ENCODE assay signal across 21 cellular contexts in genomic region chr1:6207921-6208320, GRCh38. TPM values are rescaled to one million over a fixed set of nuclear protein-coding genes. Genes with fewer than 3 reads are reported as not detected.
DNase-seq lines count a peak whose midpoint lies in the region; ATAC-seq and TF ChIP-seq lines count a peak whose summit lies in the region.
"Had no signal": no experiment of that assay in that cellular context is flagged by ENCODE, and none has a peak within 500 bp of the region (broad histone marks: within the 10 kb centered on the region; RNA-seq: fewer than 3 reads in every experiment).

No MANE protein-coding gene starts in this region.

- intact Hi-C loops in activated T-helper 1 cell treated with anti-CD3 and anti-CD28 coated beads, Interleukin-12 subunit alpha, Interleukin-12 subunit beta, Interleukin-2, Interleukin-4 antibody, amounts not matched to agents 30 ng/mL and 10 ng/mL and 1 ng/mL, durations not matched to agents 14 hours and 24 hours and 36 hours (cut with micrococcal nuclease), result loop anchor here (2.0 kb wide), 1 partner anchor 395 kb away; the partner anchor contains the start of gene KLHL21

- DNase-seq in T-helper 2 cell treated with Interferon-gamma antibody and Interleukin-4, amounts not matched to agents 5 μg/mL and 100 μg/mL, for 36 hours (ENCODE audit: low spot score), result no peak
- DNase-seq in T-helper 2 cell (no peak), H7 (peak; percentile 60), nephron progenitor cell (no peak), NCI-H345 treated with DMSO at 0.1 percent for 48 hours (lab: John Stamatoyannopoulos, UW; ENCODE audit: unreplicated experiment) (no peak)
- no peak for DNase-seq in activated T-helper 1 cell treated with anti-CD3 and anti-CD28 coated beads, Interleukin-12 subunit alpha, Interleukin-12 subunit beta, Interleukin-2, Interleukin-4 antibody, amounts not matched to agents 30 ng/mL and 10 ng/mL and 1 ng/mL, durations not matched to agents 14 hours and 24 hours and 36 hours (ENCODE audit: low spot score)
- DNase-seq: DMS153; foreskin keratinocyte; NCI-H187 treated with DMSO at 0.1 percent for 48 hours; NCI-H345; NK-92 treated with Interleukin-12 subunit alpha and Interleukin-12 subunit beta, amount 100 ng/mL, for 24 hours; stimulated activated CD8-positive, alpha-beta memory T cell treated with anti-CD3 and anti-CD28 coated beads, Interleukin-4, amount 100 ng/mL, for 48 hours had no signal

- no peak for TF ChIP-seq CTCF in nephron progenitor cell (IDR thresholded peaks at IDR 0.05)

- peak overlapping the region; percentile 12 for H3K4me3 Mint-ChIP-seq in T-helper 2 cell treated with Interferon-gamma antibody and Interleukin-4, amounts not matched to agents 5 μg/mL and 100 μg/mL, for 36 hours
- H3K4me3 Mint-ChIP-seq in activated T-helper 1 cell treated with anti-CD3 and anti-CD28 coated beads, Interleukin-12 subunit alpha, Interleukin-12 subunit beta, Interleukin-2, Interleukin-4 antibody, amounts not matched to agents 30 ng/mL and 10 ng/mL and 1 ng/mL, durations not matched to agents 14 hours and 24 hours and 36 hours, result peak overlapping the region; percentile 84
- peak overlapping the region; percentile 62 for H3K4me3 Mint-ChIP-seq in nephron progenitor cell
- H3K4me3 Mint-ChIP-seq: activated naive CD8-positive, alpha-beta T cell treated with anti-CD3 and anti-CD28 coated beads, Interleukin-2, amount 50 U/mL, for 24 hours had no signal

- H3K36me3 Mint-ChIP-seq in T-helper 2 cell treated with Interferon-gamma antibody and Interleukin-4, amounts not matched to agents 5 μg/mL and 100 μg/mL, for 36 hours (ENCODE audit: low read depth), result no peaks in the 10 kb centered on the region
- H3K36me3 Mint-ChIP-seq in activated T-helper 1 cell treated with anti-CD3 and anti-CD28 coated beads, Interleukin-12 subunit alpha, Interleukin-12 subunit beta, Interleukin-2, Interleukin-4 antibody, amounts not matched to agents 30 ng/mL and 10 ng/mL and 1 ng/mL, durations not matched to agents 14 hours and 24 hours and 36 hours (ENCODE audit: low read depth), result peaks cover 19% of the 10 kb centered on the region
- no peaks in the 10 kb centered on the region for H3K36me3 Mint-ChIP-seq in nephron progenitor cell (ENCODE audit: low read depth)
- H3K36me3 Mint-ChIP-seq: memory B cell had no signal

- ATAC-seq in GM18907 (IDR thresholded peaks at IDR 0.05; ENCODE audit: unreplicated experiment) (no peak), HG03565 (IDR thresholded peaks at IDR 0.05; ENCODE audit: unreplicated experiment) (no peak)
- ATAC-seq: activated naive CD8-positive, alpha-beta T cell treated with anti-CD3 and anti-CD28 coated beads, Interleukin-2, amount 50 U/mL, for 24 hours had no signal

- H3K27me3 ChIP-seq in H7 (ENCODE audit: control insufficient read depth, insufficient read depth, low read length), result peaks cover 41% of the 10 kb centered on the region
- H3K27me3 ChIP-seq: breast epithelium, foreskin keratinocyte, vagina had no signal

- no peak overlapping the region for H3K4me3 ChIP-seq in H7 (ENCODE audit: insufficient read depth, low read depth, low read length)

- no peak overlapping the region for H3K27ac Mint-ChIP-seq in T-helper 2 cell treated with Interferon-gamma antibody and Interleukin-4, amounts not matched to agents 5 μg/mL and 100 μg/mL, for 36 hours
- no peak overlapping the region for H3K27ac Mint-ChIP-seq in activated T-helper 1 cell treated with anti-CD3 and anti-CD28 coated beads, Interleukin-12 subunit alpha, Interleukin-12 subunit beta, Interleukin-2, Interleukin-4 antibody, amounts not matched to agents 30 ng/mL and 10 ng/mL and 1 ng/mL, durations not matched to agents 14 hours and 24 hours and 36 hours
- no peak overlapping the region for H3K27ac Mint-ChIP-seq in nephron progenitor cell
- H3K27ac Mint-ChIP-seq: activated CD4-positive, alpha-beta memory T cell treated with anti-CD3 and anti-CD28 coated beads for 36 hours; activated naive CD8-positive, alpha-beta T cell treated with anti-CD3 and anti-CD28 coated beads, Interleukin-2, amount 50 U/mL, for 24 hours; memory B cell had no signal

- no peaks in the 10 kb centered on the region for H3K27me3 Mint-ChIP-seq in T-helper 2 cell treated with Interferon-gamma antibody and Interleukin-4, amounts not matched to agents 5 μg/mL and 100 μg/mL, for 36 hours (ENCODE audit: low read depth)
- H3K27me3 Mint-ChIP-seq in activated T-helper 1 cell treated with anti-CD3 and anti-CD28 coated beads, Interleukin-12 subunit alpha, Interleukin-12 subunit beta, Interleukin-2, Interleukin-4 antibody, amounts not matched to agents 30 ng/mL and 10 ng/mL and 1 ng/mL, durations not matched to agents 14 hours and 24 hours and 36 hours (ENCODE audit: insufficient read depth), result peaks cover 2% of the 10 kb centered on the region
- peaks cover 50% of the 10 kb centered on the region for H3K27me3 Mint-ChIP-seq in nephron progenitor cell (ENCODE audit: low read depth, poor library complexity)

- no peaks in the 10 kb centered on the region for H3K9me3 Mint-ChIP-seq in T-helper 2 cell treated with Interferon-gamma antibody and Interleukin-4, amounts not matched to agents 5 μg/mL and 100 μg/mL, for 36 hours
- no peaks in the 10 kb centered on the region for H3K9me3 Mint-ChIP-seq in activated T-helper 1 cell treated with anti-CD3 and anti-CD28 coated beads, Interleukin-12 subunit alpha, Interleukin-12 subunit beta, Interleukin-2, Interleukin-4 antibody, amounts not matched to agents 30 ng/mL and 10 ng/mL and 1 ng/mL, durations not matched to agents 14 hours and 24 hours and 36 hours
- no peaks in the 10 kb centered on the region for H3K9me3 Mint-ChIP-seq in nephron progenitor cell
- H3K9me3 Mint-ChIP-seq: activated CD4-positive, alpha-beta memory T cell treated with anti-CD3 and anti-CD28 coated beads for 36 hours; activated naive CD8-positive, alpha-beta T cell treated with anti-CD3 and anti-CD28 coated beads, Interleukin-2, amount 50 U/mL, for 24 hours; memory B cell had no signal

- no peaks in the 10 kb centered on the region for H3K36me3 ChIP-seq in H7 (replicated peaks; ENCODE audit: control insufficient read depth, insufficient read depth, low read length)
- H3K36me3 ChIP-seq: breast epithelium, vagina had no signal

- H3K4me1 Mint-ChIP-seq in T-helper 2 cell treated with Interferon-gamma antibody and Interleukin-4, amounts not matched to agents 5 μg/mL and 100 μg/mL, for 36 hours (ENCODE audit: low read depth), result peaks cover 11% of the 10 kb centered on the region
- peaks cover 14% of the 10 kb centered on the region for H3K4me1 Mint-ChIP-seq in activated T-helper 1 cell treated with anti-CD3 and anti-CD28 coated beads, Interleukin-12 subunit alpha, Interleukin-12 subunit beta, Interleukin-2, Interleukin-4 antibody, amounts not matched to agents 30 ng/mL and 10 ng/mL and 1 ng/mL, durations not matched to agents 14 hours and 24 hours and 36 hours (ENCODE audit: low read depth)
- peaks cover 21% of the 10 kb centered on the region for H3K4me1 Mint-ChIP-seq in nephron progenitor cell

RNA-seq across cellular contexts. Expression of gene RNF207, which starts 2.0 kb away (rescaled TPM):
- 6.8 and 25.3 TPM in 2 replicates for total RNA-seq in H7 (2014; rRNA removed; shearing (Covaris generic))
- total RNA-seq in activated T-helper 1 cell treated with anti-CD3 and anti-CD28 coated beads, Interleukin-12 subunit alpha, Interleukin-12 subunit beta, Interleukin-2, Interleukin-4 antibody, amounts not matched to agents 30 ng/mL and 10 ng/mL and 1 ng/mL, durations not matched to agents 14 hours and 24 hours and 36 hours, result 65.8 and 71.6 TPM in 2 replicates

RNA-seq across cellular contexts. Expression of gene RPL22, which starts 8.5 kb away (rescaled TPM):
- total RNA-seq in H7 (2014; rRNA removed; shearing (Covaris generic)), result 237 and 308 TPM in 2 replicates
- total RNA-seq in activated T-helper 1 cell treated with anti-CD3 and anti-CD28 coated beads, Interleukin-12 subunit alpha, Interleukin-12 subunit beta, Interleukin-2, Interleukin-4 antibody, amounts not matched to agents 30 ng/mL and 10 ng/mL and 1 ng/mL, durations not matched to agents 14 hours and 24 hours and 36 hours, result 421 and 457 TPM in 2 replicates

RNA-seq across cellular contexts. Expression of gene CHD5, which starts 27.8 kb away (rescaled TPM):
- 0.78 and 0.83 TPM in 2 replicates for total RNA-seq in H7 (2014; rRNA removed; shearing (Covaris generic))
- total RNA-seq in activated T-helper 1 cell treated with anti-CD3 and anti-CD28 coated beads, Interleukin-12 subunit alpha, Interleukin-12 subunit beta, Interleukin-2, Interleukin-4 antibody, amounts not matched to agents 30 ng/mL and 10 ng/mL and 1 ng/mL, durations not matched to agents 14 hours and 24 hours and 36 hours, result 0.62 and 0.83 TPM in 2 replicates

RNA-seq across cellular contexts. Expression of gene ICMT, which starts 27.8 kb away (rescaled TPM):
- total RNA-seq in H7 (2014; rRNA removed; shearing (Covaris generic)), result 195 and 196 TPM in 2 replicates
- total RNA-seq in activated T-helper 1 cell treated with anti-CD3 and anti-CD28 coated beads, Interleukin-12 subunit alpha, Interleukin-12 subunit beta, Interleukin-2, Interleukin-4 antibody, amounts not matched to agents 30 ng/mL and 10 ng/mL and 1 ng/mL, durations not matched to agents 14 hours and 24 hours and 36 hours, result 65.0 and 65.9 TPM in 2 replicates

RNA-seq across cellular contexts. Expression of gene HES3, which starts 36.1 kb away (rescaled TPM):
- total RNA-seq in H7 (2014; rRNA removed; shearing (Covaris generic)), result 28.2 and 38.8 TPM in 2 replicates
- not detected in 2 replicates for total RNA-seq in activated T-helper 1 cell treated with anti-CD3 and anti-CD28 coated beads, Interleukin-12 subunit alpha, Interleukin-12 subunit beta, Interleukin-2, Interleukin-4 antibody, amounts not matched to agents 30 ng/mL and 10 ng/mL and 1 ng/mL, durations not matched to agents 14 hours and 24 hours and 36 hours
- total RNA-seq: activated CD4-positive, alpha-beta memory T cell treated with anti-CD3 and anti-CD28 coated beads for 36 hours; breast epithelium; dermis microvascular lymphatic vessel endothelial cell; foreskin keratinocyte; kidney epithelial cell; vagina had no signal

Comparison
In these comparisons a context has a peak if more than half of its experiments do, and no peak if none do; other contexts are left out.
1. H3K4me3 Mint-ChIP-seq: peak in every context shown above with its lines; median percentile 84 in activated T-helper 1 cell treated with anti-CD3 and anti-CD28 coated beads, Interleukin-12 subunit alpha, Interleukin-12 subunit beta, Interleukin-2, Interleukin-4 antibody, amounts not matched to agents 30 ng/mL and 10 ng/mL and 1 ng/mL, durations not matched to agents 14 hours and 24 hours and 36 hours; 62 in nephron progenitor cell; 12 in T-helper 2 cell treated with Interferon-gamma antibody and Interleukin-4, amounts not matched to agents 5 μg/mL and 100 μg/mL, for 36 hours.